10 cellular contexts compared by ENCODE assay signal in genomic region chr11:108224366-108224765, GRCh38. TPM values are rescaled to one million over a fixed set of nuclear protein-coding genes. Genes with fewer than 3 reads are reported as not detected.
DNase-seq lines count a peak whose midpoint lies in the region; ATAC-seq, FAIRE-seq and TF ChIP-seq lines count a peak whose summit lies in the region.
"Had no signal": no experiment of that assay in that cellular context is flagged by ENCODE, and none has a peak within 500 bp of the region (broad histone marks: within the 10 kb centered on the region; RNA-seq: fewer than 3 reads in every experiment).

No MANE protein-coding gene starts in this region.

- no peak overlapping the region for H3K4me3 Mint-ChIP-seq in activated naive CD8-positive, alpha-beta T cell treated with anti-CD3 and anti-CD28 coated beads for 36 hours

- H3K9ac ChIP-seq in keratinocyte (ENCODE audit: control insufficient read depth, extremely low read depth, insufficient read depth, low read length) = no peak overlapping the region

- H3K4me2 ChIP-seq in keratinocyte (ENCODE audit: control insufficient read depth, extremely low read depth, insufficient read depth, low read depth, low read length) = peak overlapping the region; percentile 85

- no peak for TF ChIP-seq EP300 in suprapubic skin (IDR thresholded peaks at IDR 0.05)

- no peak overlapping the region; the same call in 1 of the 2 replicates for H3K27ac ChIP-seq in WERI-Rb-1
- no peak overlapping the region for H3K27ac ChIP-seq in keratinocyte (ENCODE audit: control insufficient read depth, insufficient read depth, low read length)
- peak overlapping the region; percentile 96 for H3K27ac ChIP-seq in suprapubic skin

- no peak for DNase-seq in HEK293T (ENCODE audit: extremely low spot score)
- no peak for DNase-seq in WERI-Rb-1
- no peak for DNase-seq in keratinocyte (ENCODE audit: low read depth, low spot score)
- no peak for DNase-seq in suprapubic skin (ENCODE audit: low spot score in 2 of 2)
- no peak for DNase-seq in activated naive CD8-positive, alpha-beta T cell treated with anti-CD3 and anti-CD28 coated beads for 36 hours
- DNase-seq in GM12892 (ENCODE audit: insufficient read length) = no peak
- no peak for DNase-seq in DMS 273 (lab: John Stamatoyannopoulos, UW; ENCODE audit: unreplicated experiment)
- DNase-seq: amygdala, occipital lobe had no signal

- H3K36me3 Mint-ChIP-seq in activated naive CD8-positive, alpha-beta T cell treated with anti-CD3 and anti-CD28 coated beads for 36 hours = peaks cover 47% of the 10 kb centered on the region

- WGBS in suprapubic skin = 78% methylated on average over 4 of the region's 4 CpGs

- peak overlapping the region; percentile 89 for H3K4me3 ChIP-seq in WERI-Rb-1 (ENCODE audit: low read depth, low read length)
- H3K4me3 ChIP-seq in keratinocyte (ENCODE audit: control insufficient read depth in 2 of 3, extremely low read depth in 1 of 3, insufficient read depth in 2 of 3, low read depth in 1 of 3, low read length in 3 of 3) = peak overlapping the region; percentile 57 to 74 (median 64)
- H3K4me3 ChIP-seq in suprapubic skin = peak overlapping the region; percentile 70

- no peak for ATAC-seq in GM21786 (IDR thresholded peaks at IDR 0.05; ENCODE audit: unreplicated experiment)

- H3K4me1 Mint-ChIP-seq in activated naive CD8-positive, alpha-beta T cell treated with anti-CD3 and anti-CD28 coated beads for 36 hours = peaks cover 41% of the 10 kb centered on the region

- H3K79me2 ChIP-seq in keratinocyte (ENCODE audit: control insufficient read depth, insufficient read depth, low read length) = peaks cover 54% of the 10 kb centered on the region

- H3K4me1 ChIP-seq in keratinocyte (ENCODE audit: control insufficient read depth, extremely low read depth, insufficient read depth, low read length) = peaks cover 15% of the 10 kb centered on the region
- H3K4me1 ChIP-seq in suprapubic skin = peaks cover 40% of the 10 kb centered on the region

- dilution Hi-C loops in keratinocyte (cut with MboI; ENCODE audit: extremely low pct_ligation_motif_present, low sequenced_read_pairs) = no loop called here

- no peak overlapping the region for H2AFZ ChIP-seq in keratinocyte (ENCODE audit: control insufficient read depth, low read length)

- H3K9me3 ChIP-seq in WERI-Rb-1 (ENCODE audit: severe bottlenecking) (no peaks in the 10 kb centered on the region), keratinocyte (ENCODE audit: control insufficient read depth, low read depth, low read length) (no peaks in the 10 kb centered on the region), suprapubic skin (no peaks in the 10 kb centered on the region)

- no peak for TF ChIP-seq CTCF in WERI-Rb-1 (IDR thresholded peaks at IDR 0.05; ENCODE audit: low read depth, low read length)
- TF ChIP-seq CTCF in keratinocyte (optimal IDR thresholded peaks at IDR 0.05 in 1 of 3, IDR thresholded peaks at IDR 0.05 in 1 of 3, conservative IDR thresholded peaks at IDR 0.05 in 1 of 3; ENCODE audit: extremely low read depth in 1 of 3, insufficient read depth in 2 of 3, low read length in 3 of 3) = no peak
- no peak for TF ChIP-seq CTCF in suprapubic skin (IDR thresholded peaks at IDR 0.05)

- H4K20me1 ChIP-seq in keratinocyte (ENCODE audit: control insufficient read depth, extremely low read depth, insufficient read depth, low read length) = no peaks in the 10 kb centered on the region

- H3K27me3 Mint-ChIP-seq in activated naive CD8-positive, alpha-beta T cell treated with anti-CD3 and anti-CD28 coated beads for 36 hours = no peaks in the 10 kb centered on the region

- H3K9me3 Mint-ChIP-seq in activated naive CD8-positive, alpha-beta T cell treated with anti-CD3 and anti-CD28 coated beads for 36 hours = no peaks in the 10 kb centered on the region

- H3K27me3 ChIP-seq in WERI-Rb-1 (ENCODE audit: insufficient read depth, low read depth, severe bottlenecking) (no peaks in the 10 kb centered on the region), keratinocyte (ENCODE audit: control insufficient read depth, extremely low read depth, insufficient read depth, low read length) (no peaks in the 10 kb centered on the region), suprapubic skin (no peaks in the 10 kb centered on the region)

- CTCF ChIA-PET in HEK293T (lab: Yijun Ruan, JAX) = no interaction called here

- TF ChIP-seq POLR2A in suprapubic skin (IDR thresholded peaks at IDR 0.05) (no peak), GM12892 (IDR thresholded peaks at IDR 0.05; ENCODE audit: low read depth, low read length) (no peak)

- H3K36me3 ChIP-seq in WERI-Rb-1 (peaks cover 19% of the 10 kb centered on the region), keratinocyte (ENCODE audit: control insufficient read depth in 2 of 2, extremely low read depth in 1 of 2, insufficient read depth in 2 of 2, low read length in 2 of 2) (no peaks in the 10 kb centered on the region), suprapubic skin (peaks cover 12% of the 10 kb centered on the region)

- POLR2A ChIA-PET in HEK293T (lab: Yijun Ruan, JAX) = interaction anchor here (1.0 to 1.4 kb wide), 2 partner anchors 12 to 243 kb away, joined by 3 read pairs; partner anchors contain the start of gene C11orf65

- H3K27ac Mint-ChIP-seq in activated naive CD8-positive, alpha-beta T cell treated with anti-CD3 and anti-CD28 coated beads for 36 hours = no peak overlapping the region

- no peaks in the 10 kb centered on the region for H3K9me1 ChIP-seq in keratinocyte (ENCODE audit: control insufficient read depth, extremely low read depth, insufficient read depth, low read length)

- FAIRE-seq in keratinocyte (lab: Jason Lieb, UNC) (no peak), GM12892 (lab: Jason Lieb, UNC) (no peak)

TF ChIP-seq in HEK293T, 16 proteins besides CTCF, POLR2A, EP300 and RAD21:
- TF ChIP-seq ELF4 (IDR thresholded peaks at IDR 0.05) (no peak), PKNOX1 (IDR thresholded peaks at IDR 0.05) (peak; percentile 16; the same call in 1 of the 2 replicates)
TF ChIP-seq in HEK293T: peak in this region for 1.

RNA-seq across cellular contexts. Expression of gene ATM, which starts 1.5 kb away (rescaled TPM):
- 18.6 to 28.5 TPM (median 21.5 TPM) in 3 replicates for polyA plus RNA-seq in keratinocyte
- polyA plus RNA-seq in keratinocyte (2011; ENCODE audit: low read depth) = 38.0 TPM
- 8.2 and 14.3 TPM in 2 replicates for polyA plus RNA-seq in keratinocyte (2011; cell fraction: cytosol; rRNA removed)
- polyA plus RNA-seq in keratinocyte (2011; cell fraction: nucleus; rRNA removed) = 51.3 and 64.3 TPM in 2 replicates
- polyA plus RNA-seq in keratinocyte (2012; ENCODE audit: low replicate concordance) = 8.0 and 16.6 TPM in 2 replicates
- polyA minus RNA-seq in keratinocyte = 24.4 to 82.2 TPM (median 33.2 TPM) in 3 replicates
- polyA minus RNA-seq in keratinocyte (2011; cell fraction: cytosol; rRNA and poly(A)+ RNA removed) = 22.1 TPM
- 92.6 and 165 TPM in 2 replicates for polyA minus RNA-seq in keratinocyte (2011; cell fraction: nucleus; rRNA and poly(A)+ RNA removed)
- total RNA-seq in suprapubic skin = 10 to 100 TPM; 17.5 to 76.4 (median 34.2) TPM
- total RNA-seq in activated naive CD8-positive, alpha-beta T cell treated with anti-CD3 and anti-CD28 coated beads for 36 hours = 10 to 100 TPM; 65.6 to 65.7 TPM
- polyA plus RNA-seq in GM12892 (2012; ENCODE audit: missing spikeins) = 55.5 TPM

RNA-seq across cellular contexts. Expression of gene NPAT, which starts 1.9 kb away (rescaled TPM):
- polyA plus RNA-seq in keratinocyte = 6.1 to 8.0 TPM (median 6.3 TPM) in 3 replicates
- 2.0 TPM for polyA plus RNA-seq in keratinocyte (2011; ENCODE audit: low read depth)
- polyA plus RNA-seq in keratinocyte (2011; cell fraction: cytosol; rRNA removed) = 2.0 and 5.4 TPM in 2 replicates
- 7.5 and 8.6 TPM in 2 replicates for polyA plus RNA-seq in keratinocyte (2011; cell fraction: nucleus; rRNA removed)
- 3.7 and 4.8 TPM in 2 replicates for polyA plus RNA-seq in keratinocyte (2012; ENCODE audit: low replicate concordance)
- polyA minus RNA-seq in keratinocyte = 4.3 to 19.6 TPM (median 12.5 TPM) in 3 replicates
- polyA minus RNA-seq in keratinocyte (2011; cell fraction: cytosol; rRNA and poly(A)+ RNA removed) = 5.2 TPM
- polyA minus RNA-seq in keratinocyte (2011; cell fraction: nucleus; rRNA and poly(A)+ RNA removed) = 12.5 and 22.9 TPM in 2 replicates
- total RNA-seq in suprapubic skin = 10 to 100 TPM; 14.0 to 30.6 (median 14.6) TPM
- total RNA-seq in activated naive CD8-positive, alpha-beta T cell treated with anti-CD3 and anti-CD28 coated beads for 36 hours = 10 to 100 TPM; 40.4 to 42.5 TPM
- polyA plus RNA-seq in GM12892 (2012; ENCODE audit: missing spikeins) = 13.1 TPM
